8 cellular contexts compared by ENCODE assay signal in the genomic region with DNA sequence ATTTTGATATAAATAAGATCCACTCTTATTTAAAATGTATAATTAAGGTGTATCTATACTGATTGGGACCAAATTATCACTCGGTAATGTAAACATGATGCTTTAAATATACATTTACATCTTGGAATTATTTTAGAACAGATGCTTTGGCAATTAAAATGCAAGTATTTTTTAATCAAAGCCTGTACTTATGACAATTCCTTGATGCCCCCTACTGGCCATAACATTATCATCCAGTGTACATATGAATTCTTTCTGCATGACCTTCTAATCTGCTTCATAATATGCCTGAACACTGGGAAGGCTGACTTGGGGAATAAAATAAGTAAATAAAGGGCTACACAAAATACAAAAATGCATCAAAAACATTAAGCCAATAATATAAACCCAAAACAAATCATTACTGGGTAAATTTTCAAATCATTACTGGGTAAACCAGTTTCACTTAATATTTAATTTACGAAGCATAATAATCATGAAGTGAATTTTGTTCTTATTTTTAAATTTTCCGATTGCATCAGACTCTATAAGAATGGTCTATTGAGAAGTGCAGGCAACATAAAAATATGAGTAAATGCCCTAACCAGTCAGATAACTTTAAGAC.
DNase-seq lines count a peak whose midpoint lies in the region; ATAC-seq, FAIRE-seq and TF ChIP-seq lines count a peak whose summit lies in the region.

No MANE protein-coding gene starts in this region.

- H3K4me3 Mint-ChIP-seq in activated T-helper 1 cell treated with anti-CD3 and anti-CD28 coated beads, Interleukin-12 subunit alpha, Interleukin-12 subunit beta, Interleukin-2, Interleukin-4 antibody, amounts not matched to agents 30 ng/mL and 10 ng/mL and 1 ng/mL, durations not matched to agents 14 hours and 24 hours and 36 hours: no peak overlapping the region

- no peaks in the 10 kb centered on the region for H3K36me3 ChIP-seq in spleen

- ATAC-seq in HG03095 (IDR thresholded peaks at IDR 0.05; ENCODE audit: unreplicated experiment): no peak

- peaks cover 0 to 10% (median 2%) of the 10 kb centered on the region in 8 donors for H3K9me3 ChIP-seq in spleen

- FAIRE-seq in HTR-8/SVneo (lab: Jason Lieb, UNC): no peak

- no peaks in the 10 kb centered on the region for H3K4me1 Mint-ChIP-seq in activated T-helper 1 cell treated with anti-CD3 and anti-CD28 coated beads, Interleukin-12 subunit alpha, Interleukin-12 subunit beta, Interleukin-2, Interleukin-4 antibody, amounts not matched to agents 30 ng/mL and 10 ng/mL and 1 ng/mL, durations not matched to agents 14 hours and 24 hours and 36 hours (ENCODE audit: low read depth)

- no peaks in the 10 kb centered on the region for H3K27me3 ChIP-seq in spleen (replicated peaks in 1 of 7)

- POLR2A ChIA-PET in RWPE1 (lab: Yijun Ruan, JAX; ENCODE audit: low non-redundant PET): no interaction called here

- no peaks in the 10 kb centered on the region for H3K9me3 Mint-ChIP-seq in activated T-helper 1 cell treated with anti-CD3 and anti-CD28 coated beads, Interleukin-12 subunit alpha, Interleukin-12 subunit beta, Interleukin-2, Interleukin-4 antibody, amounts not matched to agents 30 ng/mL and 10 ng/mL and 1 ng/mL, durations not matched to agents 14 hours and 24 hours and 36 hours

- DNase-seq in DMS53 treated with DMSO at 0.1 percent for 48 hours (lab: John Stamatoyannopoulos, UW; ENCODE audit: unreplicated experiment) (peak; percentile 46), HTR-8/SVneo (ENCODE audit: insufficient read length, low spot score) (peak; percentile 33), RWPE1 (ENCODE audit: low spot score) (peak; percentile 36), fibroblast of villous mesenchyme (ENCODE audit: low read depth) (peak; percentile 65), spleen (no peak), SKM-1 treated with dmso at 0.1 percent for 144 hours (lab: John Stamatoyannopoulos, UW; ENCODE audit: unreplicated experiment) (no peak)
- DNase-seq in activated T-helper 1 cell treated with anti-CD3 and anti-CD28 coated beads, Interleukin-12 subunit alpha, Interleukin-12 subunit beta, Interleukin-2, Interleukin-4 antibody, amounts not matched to agents 30 ng/mL and 10 ng/mL and 1 ng/mL, durations not matched to agents 14 hours and 24 hours and 36 hours (ENCODE audit: low spot score): no peak

- peak; percentile 55 for TF ChIP-seq CTCF in RWPE1 (conservative IDR thresholded peaks at IDR 0.05; ENCODE audit: low read depth)
- TF ChIP-seq CTCF in fibroblast of villous mesenchyme (IDR thresholded peaks at IDR 0.05; ENCODE audit: insufficient read depth, low read depth, low read length): peak; percentile 61
- TF ChIP-seq CTCF in spleen (IDR thresholded peaks at IDR 0.05 in 8 of 11, conservative IDR thresholded peaks at IDR 0.05 in 3 of 11): peak in 10 of 11 experiments; percentile 12 to 56 (median 28)

- no peaks in the 10 kb centered on the region for H3K36me3 Mint-ChIP-seq in activated T-helper 1 cell treated with anti-CD3 and anti-CD28 coated beads, Interleukin-12 subunit alpha, Interleukin-12 subunit beta, Interleukin-2, Interleukin-4 antibody, amounts not matched to agents 30 ng/mL and 10 ng/mL and 1 ng/mL, durations not matched to agents 14 hours and 24 hours and 36 hours (ENCODE audit: low read depth)

- CTCF ChIA-PET in RWPE1 (lab: Yijun Ruan, JAX): no interaction called here

- no peaks in the 10 kb centered on the region for H3K4me1 ChIP-seq in spleen

- 72 to 86% (median 80%) methylated on average over 3 of the region's 3 CpGs for WGBS in spleen, 5 donors

- no peak for TF ChIP-seq POLR2A in spleen (IDR thresholded peaks at IDR 0.05)

- H3K27ac ChIP-seq in RWPE1 (no peak overlapping the region), spleen (no peak overlapping the region)

- H3K27me3 Mint-ChIP-seq in activated T-helper 1 cell treated with anti-CD3 and anti-CD28 coated beads, Interleukin-12 subunit alpha, Interleukin-12 subunit beta, Interleukin-2, Interleukin-4 antibody, amounts not matched to agents 30 ng/mL and 10 ng/mL and 1 ng/mL, durations not matched to agents 14 hours and 24 hours and 36 hours (ENCODE audit: insufficient read depth): peaks cover 3% of the 10 kb centered on the region

- H3K27ac Mint-ChIP-seq in activated T-helper 1 cell treated with anti-CD3 and anti-CD28 coated beads, Interleukin-12 subunit alpha, Interleukin-12 subunit beta, Interleukin-2, Interleukin-4 antibody, amounts not matched to agents 30 ng/mL and 10 ng/mL and 1 ng/mL, durations not matched to agents 14 hours and 24 hours and 36 hours: no peak overlapping the region

- intact Hi-C loops in spleen (cut with DNase I; ENCODE audit: low total_unique reads): no loop called here
- intact Hi-C loops in activated T-helper 1 cell treated with anti-CD3 and anti-CD28 coated beads, Interleukin-12 subunit alpha, Interleukin-12 subunit beta, Interleukin-2, Interleukin-4 antibody, amounts not matched to agents 30 ng/mL and 10 ng/mL and 1 ng/mL, durations not matched to agents 14 hours and 24 hours and 36 hours (cut with micrococcal nuclease): no loop called here

- H3K4me3 ChIP-seq in fibroblast of villous mesenchyme (ENCODE audit: low read depth, low read length) (no peak overlapping the region), spleen (no peak overlapping the region)

Comparison
In these comparisons a context has a peak if more than half of its experiments do, and no peak if none do; other contexts are left out.
1. DNase-seq: peak in DMS53 treated with DMSO at 0.1 percent for 48 hours (single experiment), HTR-8/SVneo (single experiment), RWPE1 (single experiment) and fibroblast of villous mesenchyme (single experiment); none in spleen (single experiment), activated T-helper 1 cell treated with anti-CD3 and anti-CD28 coated beads, Interleukin-12 subunit alpha, Interleukin-12 subunit beta, Interleukin-2, Interleukin-4 antibody, amounts not matched to agents 30 ng/mL and 10 ng/mL and 1 ng/mL, durations not matched to agents 14 hours and 24 hours and 36 hours (single experiment) and SKM-1 treated with dmso at 0.1 percent for 144 hours (single experiment).
2. Peak in every context shown above with its lines, with median percentiles within 50 percentile points of each other: CTCF ChIP-seq.